In genomic region chr3:9400626-9401025, GRCh38 we compare ENCODE assay signal across 11 cellular contexts. TPM values are rescaled to one million over a fixed set of nuclear protein-coding genes. Genes with fewer than 3 reads are reported as not detected.
DNase-seq lines count a peak whose midpoint lies in the region; TF ChIP-seq lines count a peak whose summit lies in the region.
"Had no signal": no experiment of that assay in that cellular context is flagged by ENCODE, and none has a peak within 500 bp of the region (broad histone marks: within the 10 kb centered on the region; RNA-seq: fewer than 3 reads in every experiment).

No MANE protein-coding gene starts in this region.

- intact Hi-C loops in Calu3 (cut with micrococcal nuclease; ENCODE audit: unreplicated experiment) (no loop called here), mammary epithelial cell (cut with micrococcal nuclease) (no loop called here)

- peaks cover 27% of the 10 kb centered on the region for H3K4me1 Mint-ChIP-seq in Calu3 (ENCODE audit: low read depth, unreplicated experiment)

- no peak for TF ChIP-seq RAD21 in neural cell (conservative IDR thresholded peaks at IDR 0.05)

- H3K4me2 ChIP-seq in Karpas-422 (ENCODE audit: low read depth, low read length, poor library complexity, severe bottlenecking) (peak overlapping the region; percentile 94), mammary epithelial cell (ENCODE audit: insufficient read depth, low read depth, low read length) (peak overlapping the region; percentile 97), neural cell (ENCODE audit: low read length) (peak overlapping the region; percentile 94)

- H3K79me2 ChIP-seq in Karpas-422 (ENCODE audit: low read length) (peaks cover 88% of the 10 kb centered on the region), mammary epithelial cell (ENCODE audit: insufficient read depth, low read length) (peaks cover 87% of the 10 kb centered on the region), neural cell (replicated peaks; ENCODE audit: insufficient read depth, low read length) (peaks cover 85% of the 10 kb centered on the region)

- H3K9me3 ChIP-seq in Karpas-422 (ENCODE audit: low read length) (no peaks in the 10 kb centered on the region), mammary epithelial cell (replicated peaks; ENCODE audit: insufficient read depth, low read length) (no peaks in the 10 kb centered on the region), neural cell (ENCODE audit: low read length) (no peaks in the 10 kb centered on the region)

- H3K4me3 Mint-ChIP-seq in Calu3 (ENCODE audit: low read depth, unreplicated experiment): peak overlapping the region; percentile 93

- H3K27me3 ChIP-seq in Karpas-422 (ENCODE audit: low read length) (no peaks in the 10 kb centered on the region), mammary epithelial cell (ENCODE audit: insufficient read depth, low read length) (no peaks in the 10 kb centered on the region), neural cell (ENCODE audit: insufficient read depth, low read depth, low read length) (no peaks in the 10 kb centered on the region)

- BruUV-seq in Calu3 (replicated peaks; lab: Mats Ljungman, UMichigan) (no TSS peak), mammary epithelial cell (replicated peaks; lab: Mats Ljungman, UMichigan) (no TSS peak)

- H3K36me3 ChIP-seq in Karpas-422 (ENCODE audit: insufficient read depth, low read length) (no peaks in the 10 kb centered on the region), mammary epithelial cell (ENCODE audit: insufficient read depth, low read length) (no peaks in the 10 kb centered on the region), neural cell (ENCODE audit: insufficient read depth, low read length) (no peaks in the 10 kb centered on the region)

- H3K4me1 ChIP-seq in Karpas-422 (ENCODE audit: low read length) (peaks cover 70% of the 10 kb centered on the region), mammary epithelial cell (ENCODE audit: insufficient read depth, low read length) (peaks cover 46% of the 10 kb centered on the region)

- in situ Hi-C loops in mammary epithelial cell (cut with MboI; ENCODE audit: low sequenced_read_pairs in 2 of 2): no loop called here

- H3K36me3 Mint-ChIP-seq in Calu3 (ENCODE audit: insufficient read depth, unreplicated experiment): peaks cover 58% of the 10 kb centered on the region

- dilution Hi-C loops in mammary epithelial cell (cut with HindIII; ENCODE audit: low sequenced_read_pairs): no loop called here

- peak overlapping the region; percentile 33 for H3K27ac ChIP-seq in Karpas-422 (ENCODE audit: low read length)
- peak overlapping the region; percentile 96 for H3K27ac ChIP-seq in mammary epithelial cell (ENCODE audit: insufficient read depth, low read depth, low read length)
- peak overlapping the region; percentile 91 for H3K27ac ChIP-seq in neural cell (ENCODE audit: low read length)

- DNase-seq in Calu3 (no peak), Karpas-422 (no peak), mammary epithelial cell (no peak), dermis blood vessel endothelial cell (no peak)
- no peak for DNase-seq in activated effector memory CD4-positive, alpha-beta T cell treated with anti-CD3 and anti-CD28 coated beads, Interleukin-2, amount 50 U/mL, for 16 hours
- DNase-seq in activated effector memory CD4-positive, alpha-beta T cell treated with Interleukin-2 at 50 U/mL for 16 hours: no peak
- DNase-seq in activated CD4-positive, alpha-beta T cell treated with anti-CD3 and anti-CD28 coated beads for 1 hour: no peak
- DNase-seq: activated naive CD4-positive, alpha-beta T cell treated with anti-CD3 and anti-CD28 coated beads, Interleukin-2, amount 50 U/mL, for 16 hours; NCI-H1436 treated with DMSO at 0.1 percent for 48 hours had no signal

- H3K27ac Mint-ChIP-seq in Calu3 (ENCODE audit: unreplicated experiment): no peak overlapping the region

- H3K9ac ChIP-seq in Karpas-422 (ENCODE audit: low read length) (peak overlapping the region; percentile 40), mammary epithelial cell (ENCODE audit: insufficient read depth, low read length) (peak overlapping the region; percentile 99), neural cell (ENCODE audit: low read length) (peak overlapping the region; percentile 97)
- H3K9ac ChIP-seq: parathyroid adenoma had no signal

- H3K9me2 ChIP-seq in Karpas-422 (replicated peaks; ENCODE audit: insufficient read depth, low read length): no peaks in the 10 kb centered on the region
- H3K9me2 ChIP-seq in neural cell (ENCODE audit: insufficient read depth, low read length): no peaks in the 10 kb centered on the region

- TF ChIP-seq CTCF in Calu3 (IDR thresholded peaks at IDR 0.05; ENCODE audit: unreplicated experiment) (no peak), mammary epithelial cell (conservative IDR thresholded peaks at IDR 0.05 in 1 of 2, IDR thresholded peaks at IDR 0.05 in 1 of 2; ENCODE audit: extremely low read depth in 1 of 2, insufficient read depth in 1 of 2, low read depth in 1 of 2, low read length in 2 of 2) (no peak), neural cell (IDR thresholded peaks at IDR 0.05; ENCODE audit: poor library complexity, severe bottlenecking) (no peak)

- no peaks in the 10 kb centered on the region for H3K9me3 Mint-ChIP-seq in Calu3 (ENCODE audit: low read depth, unreplicated experiment)

- H3K4me3 ChIP-seq in Karpas-422 (ENCODE audit: low read length) (peak overlapping the region; percentile 96), mammary epithelial cell (replicated peaks in 1 of 3; ENCODE audit: insufficient read depth in 1 of 3, low read depth in 2 of 3, low read length in 3 of 3) (peak overlapping the region; percentile 31 to 82 (median 77)), neural cell (ENCODE audit: low read length) (peak overlapping the region; percentile 86)

- no peaks in the 10 kb centered on the region for H3K27me3 Mint-ChIP-seq in Calu3 (ENCODE audit: unreplicated experiment)

- peaks cover 18% of the 10 kb centered on the region for H3F3A ChIP-seq in neural cell (ENCODE audit: insufficient read depth, low read length, poor library complexity, severe bottlenecking)

- H4K20me1 ChIP-seq in Karpas-422 (ENCODE audit: insufficient read depth, low read depth, low read length) (peaks cover 68% of the 10 kb centered on the region), mammary epithelial cell (ENCODE audit: insufficient read depth, low read length) (peaks cover 19% of the 10 kb centered on the region), neural cell (ENCODE audit: insufficient read depth) (peaks cover 3% of the 10 kb centered on the region)

- no peak for TF ChIP-seq EP300 in neural cell (conservative IDR thresholded peaks at IDR 0.05; ENCODE audit: poor library complexity, severe bottlenecking)

- WGBS in mammary epithelial cell (ENCODE audit: low coverage, missing lambda C conversion rate): 10% methylated on average over 4 of the region's 4 CpGs

- CTCF ChIA-PET in Calu3 (lab: Charles Lee) (interaction anchor here (0.7 kb wide), 1 partner anchor 90 kb away, joined by 3 read pairs; no protein-coding TSS in a partner anchor), mammary epithelial cell (lab: Charles Lee; ENCODE audit: low non-redundant PET) (no interaction called here)

- H2AFZ ChIP-seq in Karpas-422 (ENCODE audit: low read length): no peak overlapping the region
- no peak overlapping the region for H2AFZ ChIP-seq in mammary epithelial cell (ENCODE audit: low read depth, low read length)
- H2AFZ ChIP-seq in neural cell (ENCODE audit: low read depth, low read length): no peak overlapping the region
- H2AFZ ChIP-seq: parathyroid adenoma had no signal

TF ChIP-seq in neural cell, 6 proteins besides CTCF, POLR2A, EP300 and RAD21:
- TF ChIP-seq REST (IDR thresholded peaks at IDR 0.05; ENCODE audit: borderline replicate concordance): no peak
- TF ChIP-seq SMC3 (conservative IDR thresholded peaks at IDR 0.05; ENCODE audit: poor library complexity): no peak
- TF ChIP-seq TAF1 (IDR thresholded peaks at IDR 0.05; ENCODE audit: low read depth): no peak
- no peak for TF ChIP-seq POLR2AphosphoS5 (IDR thresholded peaks at IDR 0.05)
- TF ChIP-seq MXI1 (conservative IDR thresholded peaks at IDR 0.05; ENCODE audit: poor library complexity, severe bottlenecking): no peak
- TF ChIP-seq EZH2 (IDR thresholded peaks at IDR 0.05; ENCODE audit: borderline replicate concordance, insufficient read depth, low read length, poor library complexity, severe bottlenecking): no peak

RNA-seq across cellular contexts. Expression of gene SETD5, which starts 3.2 kb away (rescaled TPM):
- 132 and 158 TPM in 2 replicates for total RNA-seq in Calu3 (2022)
- 72.4 and 111 TPM in 2 replicates for total RNA-seq in Karpas-422 (2014; rRNA removed; shearing (Covaris generic); ENCODE audit: low replicate concordance)
- total RNA-seq in mammary epithelial cell: 100 to 1,000 TPM; 108 to 140 TPM
- polyA plus RNA-seq in mammary epithelial cell: 50.5 TPM
- 100 TPM for polyA minus RNA-seq in mammary epithelial cell
- 33.6 and 38.0 TPM in 2 replicates for polyA plus RNA-seq in neural cell
- polyA minus RNA-seq in neural cell: 69.1 and 122 TPM in 2 replicates
- 48.0 and 73.4 TPM in 2 replicates for total RNA-seq in dermis blood vessel endothelial cell

RNA-seq across cellular contexts. Expression of gene THUMPD3, which starts 37.8 kb away (rescaled TPM):
- total RNA-seq in Calu3 (2022) (43.6 and 57.7 TPM in 2 replicates), mammary epithelial cell (10 to 100 TPM; 32.7 to 48.4 TPM), dermis blood vessel endothelial cell (23.5 and 30.9 TPM in 2 replicates)
- 28.2 and 50.4 TPM in 2 replicates for total RNA-seq in Karpas-422 (2014; rRNA removed; shearing (Covaris generic); ENCODE audit: low replicate concordance)
- polyA plus RNA-seq in mammary epithelial cell (28.4 TPM), neural cell (32.6 and 35.0 TPM in 2 replicates)
- polyA minus RNA-seq in mammary epithelial cell (110 TPM), neural cell (56.0 and 65.2 TPM in 2 replicates)

Comparison
In these comparisons a context has a peak if more than half of its experiments do, and no peak if none do; other contexts are left out.
1. H3K27ac ChIP-seq: peak in every context shown above with its lines; median percentile 96 in mammary epithelial cell; 91 in neural cell; 33 in Karpas-422.
2. H3K9ac ChIP-seq: peak in every context shown above with its lines; median percentile 99 in mammary epithelial cell; 97 in neural cell; 40 in Karpas-422.